Comparison of ENCODE assay signal across 13 cellular contexts in genomic region chr2:86335865-86336321, GRCh38. TPM values are rescaled to one million over a fixed set of nuclear protein-coding genes. Genes with fewer than 3 reads are reported as not detected.
DNase-seq lines count a peak whose midpoint lies in the region; ATAC-seq and TF ChIP-seq lines count a peak whose summit lies in the region.
"Had no signal": no experiment of that assay in that cellular context is flagged by ENCODE, and none has a peak within 500 bp of the region (broad histone marks: within the 10 kb centered on the region; RNA-seq: fewer than 3 reads in every experiment).

No MANE protein-coding gene starts in this region.

- H3K4me1 ChIP-seq in MM.1S (ENCODE audit: low read length) (peaks cover 5% of the 10 kb centered on the region; the same call in 1 of the 2 replicates), esophagus squamous epithelium (peaks cover 9 to 26% (median 13%) of the 10 kb centered on the region in 3 donors), sigmoid colon (peaks cover 0 to 42% (median 30%) of the 10 kb centered on the region in 4 donors)

- TF ChIP-seq CTCF in MM.1S (IDR thresholded peaks at IDR 0.05; ENCODE audit: low read length) (no peak), esophagus squamous epithelium (IDR thresholded peaks at IDR 0.05) (no peak), sigmoid colon (IDR thresholded peaks at IDR 0.05) (no peak), GM13976 (IDR thresholded peaks at IDR 0.05; ENCODE audit: borderline replicate concordance, control extremely low read depth, extremely low read depth, insufficient read depth, missing control alignments) (no peak)

- TF ChIP-seq EP300 in sigmoid colon (IDR thresholded peaks at IDR 0.05): no peak

- DNase-seq in T-helper 1 cell (no peak), MM.1S (no peak), esophagus squamous epithelium (lab: John Stamatoyannopoulos, UW) (no peak), sigmoid colon (no peak), GM13976 (ENCODE audit: low spot score) (no peak)
- no peak for DNase-seq in activated CD8-positive, alpha-beta memory T cell treated with anti-CD3 and anti-CD28 coated beads for 24 hours
- DNase-seq: activated CD4-positive, alpha-beta T cell treated with anti-CD3 and anti-CD28 coated beads, Interleukin-2, amount 50 U/mL, for 4 hours; IMR-90; NCI-H345; SHP77 had no signal

- WGBS in esophagus squamous epithelium, 2 donors: 48 to 62% methylated on average over 5 to 6 of the region's 6 CpGs
- 36 to 52% methylated on average over 6 of the region's 6 CpGs for WGBS in sigmoid colon, 2 donors

- H3K9me3 Mint-ChIP-seq in T-helper 1 cell treated with Interleukin-12 subunit alpha and Interleukin-12 subunit beta and Interleukin-4 antibody, amounts not matched to agents 30 μg/mL and 1 μg/mL, for 36 hours: peaks cover 3% of the 10 kb centered on the region

- H3K4me1 Mint-ChIP-seq in T-helper 1 cell treated with Interleukin-12 subunit alpha and Interleukin-12 subunit beta and Interleukin-4 antibody, amounts not matched to agents 30 μg/mL and 1 μg/mL, for 36 hours (ENCODE audit: low read depth): peaks cover 9% of the 10 kb centered on the region

- ATAC-seq in HG03439 (IDR thresholded peaks at IDR 0.05; ENCODE audit: unreplicated experiment): no peak

- intact Hi-C loops in esophagus squamous epithelium (cut with DNase I) (no loop called here), sigmoid colon (cut with DNase I) (loop anchor here (5.0 to 10.0 kb wide), 2 partner anchors 39 to 111 kb away; no protein-coding TSS in a partner anchor)

- H3K79me2 ChIP-seq in MM.1S (ENCODE audit: low read length): peaks cover 26% of the 10 kb centered on the region

- H3K4me2 ChIP-seq in MM.1S (ENCODE audit: low read depth, low read length): peak overlapping the region; percentile 68; the same call in 1 of the 2 replicates

- no peak overlapping the region for H3K4me3 ChIP-seq in MM.1S (ENCODE audit: low read length)
- peak overlapping the region in 3 of 4 donors; percentile 42 to 79 (median 63) for H3K4me3 ChIP-seq in esophagus squamous epithelium
- peak overlapping the region; percentile 59 to 69 (median 60) for H3K4me3 ChIP-seq in sigmoid colon

- H2AFZ ChIP-seq in MM.1S (ENCODE audit: low read length): no peak overlapping the region

- TF ChIP-seq POLR2A in esophagus squamous epithelium (IDR thresholded peaks at IDR 0.05) (no peak), sigmoid colon (IDR thresholded peaks at IDR 0.05) (no peak)

- no peaks in the 10 kb centered on the region for H4K20me1 ChIP-seq in MM.1S (ENCODE audit: insufficient read depth, low read length)

- H3K9me2 ChIP-seq in MM.1S (replicated peaks; ENCODE audit: insufficient read depth, low read length): no peaks in the 10 kb centered on the region

- H3K27me3 Mint-ChIP-seq in T-helper 1 cell treated with Interleukin-12 subunit alpha and Interleukin-12 subunit beta and Interleukin-4 antibody, amounts not matched to agents 30 μg/mL and 1 μg/mL, for 36 hours (ENCODE audit: low read depth): peaks cover 64% of the 10 kb centered on the region

- H3K27me3 ChIP-seq in MM.1S (replicated peaks; ENCODE audit: insufficient read depth, low read length): no peaks in the 10 kb centered on the region
- peaks cover 0 to 68% (median 0%) of the 10 kb centered on the region in 4 donors for H3K27me3 ChIP-seq in esophagus squamous epithelium
- peaks cover 0 to 5% (median 0%) of the 10 kb centered on the region in 3 donors for H3K27me3 ChIP-seq in sigmoid colon
- H3K27me3 ChIP-seq: right lobe of liver had no signal

- H3K9me3 ChIP-seq in MM.1S (replicated peaks; ENCODE audit: insufficient read depth, low read length) (no peaks in the 10 kb centered on the region), esophagus squamous epithelium (no peaks in the 10 kb centered on the region), sigmoid colon (no peaks in the 10 kb centered on the region)
- H3K9me3 ChIP-seq: right lobe of liver had no signal

- no peaks in the 10 kb centered on the region for H3K36me3 Mint-ChIP-seq in T-helper 1 cell treated with Interleukin-12 subunit alpha and Interleukin-12 subunit beta and Interleukin-4 antibody, amounts not matched to agents 30 μg/mL and 1 μg/mL, for 36 hours (ENCODE audit: low read depth)

- H3K4me3 Mint-ChIP-seq in T-helper 1 cell treated with Interleukin-12 subunit alpha and Interleukin-12 subunit beta and Interleukin-4 antibody, amounts not matched to agents 30 μg/mL and 1 μg/mL, for 36 hours: peak overlapping the region; percentile 50

- in situ Hi-C loops in GM13976 (cut with MboI; ENCODE audit: low sequenced_read_pairs, unreplicated experiment): no loop called here

- H3K36me3 ChIP-seq in MM.1S (replicated peaks; ENCODE audit: insufficient read depth, low read length) (no peaks in the 10 kb centered on the region), esophagus squamous epithelium (no peaks in the 10 kb centered on the region), sigmoid colon (no peaks in the 10 kb centered on the region)
- H3K36me3 ChIP-seq: right lobe of liver had no signal

- H3K27ac Mint-ChIP-seq in T-helper 1 cell treated with Interleukin-12 subunit alpha and Interleukin-12 subunit beta and Interleukin-4 antibody, amounts not matched to agents 30 μg/mL and 1 μg/mL, for 36 hours: no peak overlapping the region

- no peak overlapping the region for H3K27ac ChIP-seq in MM.1S (ENCODE audit: low read length)
- H3K27ac ChIP-seq in esophagus squamous epithelium: no peak overlapping the region
- peak overlapping the region; percentile 79 to 83 (median 82) for H3K27ac ChIP-seq in sigmoid colon
- H3K27ac ChIP-seq: right lobe of liver had no signal

- H3K9ac ChIP-seq in MM.1S (ENCODE audit: low read length): no peak overlapping the region

- H3F3A ChIP-seq in MM.1S (ENCODE audit: insufficient read depth, low read length): peaks cover 5% of the 10 kb centered on the region; the same call in 1 of the 2 replicates

RNA-seq across cellular contexts. Expression of gene REEP1, which starts 1.5 kb away (rescaled TPM):
- 10 to 100 TPM in 1 of 4 donors, 1 to 10 TPM in 2, under 1 TPM in 1; 0.83 to 10.3 (median 2.0) TPM for total RNA-seq in esophagus squamous epithelium
- total RNA-seq in sigmoid colon: 10 to 100 TPM; 44.9 to 98.0 (median 70.6) TPM
- 1 to 10 TPM in 2 of 3 donors, under 1 TPM in 1; 0.23 to 4.5 (median 1.8) TPM for polyA plus RNA-seq in sigmoid colon

Comparison
In these comparisons a context has a peak if more than half of its experiments do, and no peak if none do; other contexts are left out.
1. H3K27ac ChIP-seq: peak in sigmoid colon (4 of 4); none in MM.1S (single experiment) and esophagus squamous epithelium (0 of 4).
2. RNA of gene REEP1, which starts 1.5 kb away (total RNA-seq): 44.9 to 98.0 TPM in sigmoid colon; 0.83 to 10.3 TPM in esophagus squamous epithelium; every median in the first group is over 4 times any median in the second.